ENCODE assay signal across 18 cellular contexts in genomic region chr9:35495984-35496383, GRCh38. TPM values are rescaled to one million over a fixed set of nuclear protein-coding genes. Genes with fewer than 3 reads are reported as not detected.
DNase-seq lines count a peak whose midpoint lies in the region; ATAC-seq lines count a peak whose summit lies in the region.
"Had no signal": no experiment of that assay in that cellular context is flagged by ENCODE, and none has a peak within 500 bp of the region (broad histone marks: within the 10 kb centered on the region; RNA-seq: fewer than 3 reads in every experiment).

No MANE protein-coding gene starts in this region.

- ATAC-seq in T-cell (replicated peaks in 1 of 4): peak; percentile 79 to 90 (median 84)
- peak; percentile 68 to 71 for ATAC-seq in naive thymus-derived CD8-positive, alpha-beta T cell
- ATAC-seq: GM12878 had no signal

- no peaks in the 10 kb centered on the region for H3K9me3 ChIP-seq in CD4-positive, alpha-beta memory T cell (ENCODE audit: control insufficient read depth in 1 of 2, low read length in 2 of 2)

- H3K4me1 Mint-ChIP-seq in activated CD4-positive, alpha-beta T cell treated with anti-CD3 and anti-CD28 coated beads, Interleukin-2, amount 10 ng/mL, durations not matched to agents 7 days and 5 days: peaks cover 37% of the 10 kb centered on the region
- peaks cover 12 to 27% (median 19%) of the 10 kb centered on the region in 4 donors for H3K4me1 Mint-ChIP-seq in CD4-positive, alpha-beta memory T cell
- H3K4me1 Mint-ChIP-seq in T-cell: peaks cover 21 to 31% (median 26%) of the 10 kb centered on the region in 3 donors
- peaks cover 7 to 34% (median 22%) of the 10 kb centered on the region in 4 donors for H3K4me1 Mint-ChIP-seq in naive thymus-derived CD8-positive, alpha-beta T cell
- H3K4me1 Mint-ChIP-seq: activated B cell treated with CpG ODN at 0.5 μM for 24 hours had no signal

- CTCF ChIA-PET in activated CD4-positive, alpha-beta T cell treated with anti-CD3 and anti-CD28 coated beads, Interleukin-2, amount 10 ng/mL, durations not matched to agents 7 days and 5 days (lab: Charles Lee): interaction anchor here (0.6 to 0.7 kb wide), 2 partner anchors 24 to 735 kb away, joined by 3 to 6 read pairs; no protein-coding TSS in a partner anchor
- CTCF ChIA-PET in CD4-positive, alpha-beta memory T cell (lab: Charles Lee; ENCODE audit: partially characterized antibody): interaction anchor here (1.2 to 1.5 kb wide), 2 partner anchors 9 to 15 kb away, joined by 3 to 4 read pairs; no protein-coding TSS in a partner anchor
- CTCF ChIA-PET in T-cell (lab: Charles Lee): interaction anchor here in 1 of 2 donors (0.6 kb wide), 1 partner anchor 22 kb away, joined by 3 read pairs; no protein-coding TSS in a partner anchor

- peaks cover 23% of the 10 kb centered on the region for H3K9me3 Mint-ChIP-seq in activated CD4-positive, alpha-beta T cell treated with anti-CD3 and anti-CD28 coated beads, Interleukin-2, amount 10 ng/mL, durations not matched to agents 7 days and 5 days
- peaks cover 0 to 13% (median 6%) of the 10 kb centered on the region in 8 donors for H3K9me3 Mint-ChIP-seq in CD4-positive, alpha-beta memory T cell
- H3K9me3 Mint-ChIP-seq in T-cell: peaks cover 4 to 11% (median 10%) of the 10 kb centered on the region in 3 donors
- H3K9me3 Mint-ChIP-seq in naive thymus-derived CD8-positive, alpha-beta T cell: peaks cover 3 to 33% (median 10%) of the 10 kb centered on the region in 9 donors

- H3K4me3 ChIP-seq in CD4-positive, alpha-beta memory T cell (ENCODE audit: low read length in 2 of 2): no peak overlapping the region
- H3K4me3 ChIP-seq: BLaER1, cardiac muscle cell, GM12878 had no signal

- no peaks in the 10 kb centered on the region for H3K27me3 ChIP-seq in CD4-positive, alpha-beta memory T cell (ENCODE audit: insufficient read depth, low read length)
- H3K27me3 ChIP-seq: BLaER1, cardiac muscle cell had no signal

- peak; percentile 50 for DNase-seq in activated CD4-positive, alpha-beta T cell treated with anti-CD3 and anti-CD28 coated beads, Interleukin-2, amount 10 ng/mL, durations not matched to agents 7 days and 5 days
- DNase-seq in activated CD4-positive, alpha-beta T cell treated with anti-CD3 and anti-CD28 coated beads for 1 hour: no peak
- peak in 1 of 5 donors; percentile 13 for DNase-seq in CD4-positive, alpha-beta memory T cell
- DNase-seq in T-cell (peak in 3 of 34 experiments; percentile 8 to 28 (median 21)), D341Med (ENCODE audit: low spot score) (no peak), NCI-H524 treated with DMSO at 0.1 percent for 48 hours (lab: John Stamatoyannopoulos, UW) (no peak), AG08396 (ENCODE audit: low spot score) (no peak)
- DNase-seq in naive thymus-derived CD8-positive, alpha-beta T cell: peak in 2 of 10 donors; percentile 27 to 32
- DNase-seq: activated B cell treated with CpG ODN at 0.5 μM for 24 hours, amygdala, H7, NCI-H1436, posterior cingulate gyrus, SIG-M5 had no signal

- no peaks in the 10 kb centered on the region for H3K27me3 Mint-ChIP-seq in activated CD4-positive, alpha-beta T cell treated with anti-CD3 and anti-CD28 coated beads, Interleukin-2, amount 10 ng/mL, durations not matched to agents 7 days and 5 days
- peaks cover 7 to 9% of the 10 kb centered on the region in 2 donors for H3K27me3 Mint-ChIP-seq in CD4-positive, alpha-beta memory T cell
- peaks cover under 1 to 10% of the 10 kb centered on the region in 2 donors for H3K27me3 Mint-ChIP-seq in T-cell
- H3K27me3 Mint-ChIP-seq in naive thymus-derived CD8-positive, alpha-beta T cell: peaks cover 0 to 4% (median 2%) of the 10 kb centered on the region in 5 donors

- H3K4me3 Mint-ChIP-seq in activated CD4-positive, alpha-beta T cell treated with anti-CD3 and anti-CD28 coated beads, Interleukin-2, amount 10 ng/mL, durations not matched to agents 7 days and 5 days: no peak overlapping the region
- peak overlapping the region in 7 of 8 donors; percentile 3 to 76 (median 32) for H3K4me3 Mint-ChIP-seq in CD4-positive, alpha-beta memory T cell
- H3K4me3 Mint-ChIP-seq in T-cell: peak overlapping the region in 2 of 3 donors; percentile 37 to 38
- H3K4me3 Mint-ChIP-seq in naive thymus-derived CD8-positive, alpha-beta T cell: peak overlapping the region in 9 of 10 donors; percentile 31 to 67 (median 49)
- H3K4me3 Mint-ChIP-seq: activated B cell treated with CpG ODN at 0.5 μM for 24 hours, nephron had no signal

- peak overlapping the region; percentile 2 for H3K27ac ChIP-seq in CD4-positive, alpha-beta memory T cell (ENCODE audit: low read depth, low read length)
- H3K27ac ChIP-seq: BLaER1, cardiac muscle cell had no signal

- intact Hi-C loops in CD4-positive, alpha-beta memory T cell (cut with micrococcal nuclease): no loop called here

- H3K36me3 Mint-ChIP-seq in activated CD4-positive, alpha-beta T cell treated with anti-CD3 and anti-CD28 coated beads, Interleukin-2, amount 10 ng/mL, durations not matched to agents 7 days and 5 days (ENCODE audit: low read depth): peaks cover 3% of the 10 kb centered on the region
- peaks cover 0 to 3% of the 10 kb centered on the region in 2 donors for H3K36me3 Mint-ChIP-seq in CD4-positive, alpha-beta memory T cell
- H3K36me3 Mint-ChIP-seq in T-cell: no peaks in the 10 kb centered on the region
- peaks cover 0 to 5% (median 4%) of the 10 kb centered on the region in 3 donors for H3K36me3 Mint-ChIP-seq in naive thymus-derived CD8-positive, alpha-beta T cell

- H3K27ac Mint-ChIP-seq in activated CD4-positive, alpha-beta T cell treated with anti-CD3 and anti-CD28 coated beads, Interleukin-2, amount 10 ng/mL, durations not matched to agents 7 days and 5 days: peak overlapping the region; percentile 11
- H3K27ac Mint-ChIP-seq in CD4-positive, alpha-beta memory T cell: peak overlapping the region in 3 of 7 donors; percentile 2 to 81 (median 13)
- peak overlapping the region; percentile 33 to 87 for H3K27ac Mint-ChIP-seq in T-cell
- peak overlapping the region in 8 of 10 donors; percentile 2 to 73 (median 38) for H3K27ac Mint-ChIP-seq in naive thymus-derived CD8-positive, alpha-beta T cell
- H3K27ac Mint-ChIP-seq: activated B cell treated with CpG ODN at 0.5 μM for 24 hours, nephron had no signal

- H3K4me1 ChIP-seq in CD4-positive, alpha-beta memory T cell (ENCODE audit: insufficient read depth, low read length): peaks cover 14% of the 10 kb centered on the region

- POLR2A ChIA-PET in activated CD4-positive, alpha-beta T cell treated with anti-CD3 and anti-CD28 coated beads, Interleukin-2, amount 10 ng/mL, durations not matched to agents 7 days and 5 days (lab: Charles Lee): no interaction called here
- POLR2A ChIA-PET in CD4-positive, alpha-beta memory T cell (lab: Charles Lee; ENCODE audit: partially characterized antibody): no interaction called here
- POLR2A ChIA-PET in T-cell (lab: Charles Lee): no interaction called here
- POLR2A ChIA-PET in naive thymus-derived CD8-positive, alpha-beta T cell (lab: Charles Lee): no interaction called here

- H3K36me3 ChIP-seq in CD4-positive, alpha-beta memory T cell (ENCODE audit: insufficient read depth, low read length): no peaks in the 10 kb centered on the region
- H3K36me3 ChIP-seq: cardiac muscle cell had no signal

RNA-seq across cellular contexts. Expression of gene RUSC2, which starts 6.1 kb away (rescaled TPM):
- total RNA-seq in activated CD4-positive, alpha-beta T cell treated with anti-CD3 and anti-CD28 coated beads, Interleukin-2, amount 10 ng/mL, durations not matched to agents 7 days and 5 days: 1 to 10 TPM; 3.6 to 4.0 TPM
- under 1 TPM; 0.50 to 0.55 TPM for total RNA-seq in CD4-positive, alpha-beta memory T cell
- polyA plus RNA-seq in CD4-positive, alpha-beta memory T cell: under 1 TPM in 1 of 2 donors, not detected in 1; 0.05 TPM
- 1 to 10 TPM in 3 of 5 donors, under 1 TPM in 2; 0.16 to 3.1 (median 1.2) TPM for total RNA-seq in T-cell
- 1 to 10 TPM in 1 of 2 experiments, under 1 TPM in 1; 0.86 to 1.5 TPM for total RNA-seq in naive thymus-derived CD8-positive, alpha-beta T cell
- under 1 TPM in 1 of 3 donors, not detected in 2; 0.05 TPM for polyA plus RNA-seq in naive thymus-derived CD8-positive, alpha-beta T cell
- total RNA-seq: GM12878 had no signal
- polyA plus RNA-seq: GM12878 had no signal
